In genomic region chr6:132354517-132355167, GRCh38 we compare ENCODE assay signal across 8 cellular contexts. TPM values are rescaled to one million over a fixed set of nuclear protein-coding genes. Genes with fewer than 3 reads are reported as not detected.
DNase-seq lines count a peak whose midpoint lies in the region; ATAC-seq and TF ChIP-seq lines count a peak whose summit lies in the region.

No MANE protein-coding gene starts in this region.

- POLR2A ChIA-PET in MCF 10A (lab: Yijun Ruan, JAX): no interaction called here

- no peak overlapping the region for H3K27ac ChIP-seq in breast epithelium

- no peak overlapping the region for H3K4me3 ChIP-seq in breast epithelium

- no peaks in the 10 kb centered on the region for H3K27me3 ChIP-seq in breast epithelium

- peaks cover 6% of the 10 kb centered on the region for H3K4me1 Mint-ChIP-seq in MCF 10A (ENCODE audit: insufficient read depth, unreplicated experiment)
- H3K4me1 Mint-ChIP-seq in T-helper 1 cell treated with Interleukin-12 subunit alpha and Interleukin-12 subunit beta and Interleukin-4 antibody, amounts not matched to agents 30 μg/mL and 1 μg/mL, for 36 hours (ENCODE audit: low read depth): peaks cover 26% of the 10 kb centered on the region
- H3K4me1 Mint-ChIP-seq in stimulated activated naive CD8-positive, alpha-beta T cell treated with anti-CD3 and anti-CD28 coated beads, Interleukin-15, amount 100 ng/mL, for 72 hours: peaks cover 41% of the 10 kb centered on the region

- ATAC-seq in stimulated activated naive CD8-positive, alpha-beta T cell treated with anti-CD3 and anti-CD28 coated beads, Interleukin-15, amount 100 ng/mL, for 72 hours: peak; percentile 55
- no peak for ATAC-seq in Right ventricle myocardium inferior

- intact Hi-C loops in MCF 10A (cut with micrococcal nuclease): no loop called here
- intact Hi-C loops in breast epithelium (cut with DNase I; ENCODE audit: low total_unique reads): no loop called here
- intact Hi-C loops in posterior vena cava (cut with DNase I): no loop called here
- intact Hi-C loops in Right ventricle myocardium inferior (cut with DNase I): no loop called here

- DNase-seq in MCF 10A (ENCODE audit: unreplicated experiment): peak; percentile 37
- DNase-seq in breast epithelium (ENCODE audit: low spot score in 2 of 2): no peak
- DNase-seq in effector CD8-positive, alpha-beta T cell (lab: John Stamatoyannopoulos, UW): peak; percentile 18
- peak; percentile 8 to 35 for DNase-seq in stimulated activated naive CD8-positive, alpha-beta T cell treated with anti-CD3 and anti-CD28 coated beads, Interleukin-15, amount 100 ng/mL, for 72 hours
- no peak for DNase-seq in 8988T
- no peak for DNase-seq in posterior vena cava (ENCODE audit: low spot score)
- no peak for DNase-seq in Right ventricle myocardium inferior (ENCODE audit: missing footprints)

- H3K27ac Mint-ChIP-seq in MCF 10A (ENCODE audit: low read depth, unreplicated experiment): no peak overlapping the region
- H3K27ac Mint-ChIP-seq in T-helper 1 cell treated with Interleukin-12 subunit alpha and Interleukin-12 subunit beta and Interleukin-4 antibody, amounts not matched to agents 30 μg/mL and 1 μg/mL, for 36 hours: peak overlapping the region; percentile 69
- H3K27ac Mint-ChIP-seq in stimulated activated naive CD8-positive, alpha-beta T cell treated with anti-CD3 and anti-CD28 coated beads, Interleukin-15, amount 100 ng/mL, for 72 hours: no peak overlapping the region

- TF ChIP-seq CTCF in MCF 10A (IDR thresholded peaks at IDR 0.05; ENCODE audit: unreplicated experiment) (no peak), breast epithelium (IDR thresholded peaks at IDR 0.05) (no peak)

- TF ChIP-seq POLR2A in breast epithelium (IDR thresholded peaks at IDR 0.05): no peak

- no peaks in the 10 kb centered on the region for H3K27me3 Mint-ChIP-seq in MCF 10A (ENCODE audit: insufficient read depth, unreplicated experiment)
- peaks cover 7% of the 10 kb centered on the region for H3K27me3 Mint-ChIP-seq in T-helper 1 cell treated with Interleukin-12 subunit alpha and Interleukin-12 subunit beta and Interleukin-4 antibody, amounts not matched to agents 30 μg/mL and 1 μg/mL, for 36 hours (ENCODE audit: low read depth)
- peaks cover 21% of the 10 kb centered on the region for H3K27me3 Mint-ChIP-seq in stimulated activated naive CD8-positive, alpha-beta T cell treated with anti-CD3 and anti-CD28 coated beads, Interleukin-15, amount 100 ng/mL, for 72 hours

- no peaks in the 10 kb centered on the region for H3K36me3 Mint-ChIP-seq in MCF 10A (ENCODE audit: insufficient read depth, unreplicated experiment)
- H3K36me3 Mint-ChIP-seq in T-helper 1 cell treated with Interleukin-12 subunit alpha and Interleukin-12 subunit beta and Interleukin-4 antibody, amounts not matched to agents 30 μg/mL and 1 μg/mL, for 36 hours (ENCODE audit: low read depth): peaks cover 8% of the 10 kb centered on the region

- no peaks in the 10 kb centered on the region for H3K9me3 ChIP-seq in breast epithelium

- CTCF ChIA-PET in MCF 10A (lab: Yijun Ruan, JAX): interaction anchor here (0.6 to 0.9 kb wide), 2 partner anchors 9 to 163 kb away, joined by 3 to 4 read pairs; no protein-coding TSS in a partner anchor

- H3K9me3 Mint-ChIP-seq in MCF 10A (ENCODE audit: unreplicated experiment): no peaks in the 10 kb centered on the region
- peaks cover 16% of the 10 kb centered on the region for H3K9me3 Mint-ChIP-seq in T-helper 1 cell treated with Interleukin-12 subunit alpha and Interleukin-12 subunit beta and Interleukin-4 antibody, amounts not matched to agents 30 μg/mL and 1 μg/mL, for 36 hours
- H3K9me3 Mint-ChIP-seq in stimulated activated naive CD8-positive, alpha-beta T cell treated with anti-CD3 and anti-CD28 coated beads, Interleukin-15, amount 100 ng/mL, for 72 hours: peaks cover 11 to 26% of the 10 kb centered on the region in 2 donors

- no peak overlapping the region for H3K4me3 Mint-ChIP-seq in MCF 10A (ENCODE audit: unreplicated experiment)
- no peak overlapping the region for H3K4me3 Mint-ChIP-seq in T-helper 1 cell treated with Interleukin-12 subunit alpha and Interleukin-12 subunit beta and Interleukin-4 antibody, amounts not matched to agents 30 μg/mL and 1 μg/mL, for 36 hours
- H3K4me3 Mint-ChIP-seq in stimulated activated naive CD8-positive, alpha-beta T cell treated with anti-CD3 and anti-CD28 coated beads, Interleukin-15, amount 100 ng/mL, for 72 hours: peak overlapping the region; percentile 34 to 55

- no peaks in the 10 kb centered on the region for H3K36me3 ChIP-seq in breast epithelium

- no TSS peak for BruUV-seq in MCF 10A (replicated peaks; lab: Mats Ljungman, UMichigan)

- H3K4me1 ChIP-seq in breast epithelium: no peaks in the 10 kb centered on the region

RNA-seq across cellular contexts. Expression of gene MOXD1, which starts 46.6 kb away (rescaled TPM):
- total RNA-seq in MCF 10A (2022) (0.09 TPM in 1 of 2 replicates, not detected in the other), breast epithelium (1 to 10 TPM; 1.8 to 2.9 (median 1.9) TPM), posterior vena cava (1 to 10 TPM; 2.0 to 4.2 TPM), Right ventricle myocardium inferior (3.1 TPM)

Comparison
In these comparisons a context has a peak if more than half of its experiments do, and no peak if none do; other contexts are left out.
1. DNase-seq: peak in MCF 10A (single experiment), effector CD8-positive, alpha-beta T cell (single experiment) and stimulated activated naive CD8-positive, alpha-beta T cell treated with anti-CD3 and anti-CD28 coated beads, Interleukin-15, amount 100 ng/mL, for 72 hours (2 of 2); none in breast epithelium (0 of 2), 8988T (single experiment), posterior vena cava (single experiment) and Right ventricle myocardium inferior (single experiment).
2. H3K4me3 Mint-ChIP-seq: peak in stimulated activated naive CD8-positive, alpha-beta T cell treated with anti-CD3 and anti-CD28 coated beads, Interleukin-15, amount 100 ng/mL, for 72 hours (2 of 2); none in MCF 10A (single experiment) and T-helper 1 cell treated with Interleukin-12 subunit alpha and Interleukin-12 subunit beta and Interleukin-4 antibody, amounts not matched to agents 30 μg/mL and 1 μg/mL, for 36 hours (single experiment).